In genomic region chr5:134383980-134384697, GRCh38 we compare ENCODE assay signal across 14 cellular contexts. TPM values are rescaled to one million over a fixed set of nuclear protein-coding genes. Genes with fewer than 3 reads are reported as not detected.
A peak's percentile ranks its signal among the peaks of the same experiment; 100 is the strongest.
DNase-seq lines count a peak whose midpoint lies in the region; ATAC-seq, FAIRE-seq and TF ChIP-seq lines count a peak whose summit lies in the region.
"Had no signal": no experiment of that assay in that cellular context is flagged by ENCODE, and none has a peak within 500 bp of the region (broad histone marks: within the 10 kb centered on the region; RNA-seq: fewer than 3 reads in every experiment).

No MANE protein-coding gene starts in this region.

- H3K9me3 Mint-ChIP-seq in effector memory CD8-positive, alpha-beta T cell, result no peaks in the 10 kb centered on the region

- TF ChIP-seq POLR2A in HepG2 (IDR thresholded peaks at IDR 0.05; ENCODE audit: insufficient read depth in 1 of 2, low read depth in 2 of 2, low read length in 2 of 2), result no peak
- TF ChIP-seq POLR2A in right lobe of liver (IDR thresholded peaks at IDR 0.05), result no peak
- TF ChIP-seq POLR2A in stomach (IDR thresholded peaks at IDR 0.05), result no peak

- H4K20me1 ChIP-seq in HepG2 (ENCODE audit: insufficient read depth, low read length) (peaks cover 6% of the 10 kb centered on the region; the same call in 1 of the 2 replicates), Karpas-422 (ENCODE audit: insufficient read depth, low read depth, low read length) (no peaks in the 10 kb centered on the region)

- in situ Hi-C loops in HepG2 (cut with HindIII; ENCODE audit: extremely low pct_ligation_motif_present, low pct_unique_long_range_greater_than_20kb), result no loop called here

- ATAC-seq in HepG2, result no peak
- no peak for ATAC-seq in right lobe of liver
- ATAC-seq in effector memory CD8-positive, alpha-beta T cell (replicated peaks), result no peak

- TF ChIP-seq EP300 in HepG2 (IDR thresholded peaks at IDR 0.05; ENCODE audit: low read depth in 2 of 2, low read length in 2 of 2) (no peak), HepG2 (CRISPR knock-in tag; IDR thresholded peaks at IDR 0.05; ENCODE audit: borderline replicate concordance) (no peak), stomach (IDR thresholded peaks at IDR 0.05) (no peak)

- CTCF ChIA-PET in HepG2 (lab: Yijun Ruan, JAX; ENCODE audit: low intra/inter-chr PET ratio, low total read pairs), result no interaction called here

- H3K27ac Mint-ChIP-seq in effector memory CD8-positive, alpha-beta T cell, result peak overlapping the region; percentile 19 to 65

- H3K36me3 ChIP-seq in HepG2 (replicated peaks in 1 of 2; ENCODE audit: control insufficient read depth in 1 of 2, insufficient read depth in 2 of 2, low read length in 2 of 2), result peaks cover 23 to 58% of the 10 kb centered on the region in 2 experiments
- H3K36me3 ChIP-seq in right lobe of liver, result peaks cover 7 to 92% (median 50%) of the 10 kb centered on the region in 4 donors
- peaks cover 47% of the 10 kb centered on the region for H3K36me3 ChIP-seq in Karpas-422 (ENCODE audit: insufficient read depth, low read length)
- H3K36me3 ChIP-seq in stomach, result peaks cover 68 to 100% (median 99%) of the 10 kb centered on the region in 4 donors

- H3K4me1 ChIP-seq in HepG2 (ENCODE audit: insufficient read depth, low read length) (no peaks in the 10 kb centered on the region), right lobe of liver (no peaks in the 10 kb centered on the region), Karpas-422 (ENCODE audit: low read length) (peaks cover 12% of the 10 kb centered on the region), stomach (no peaks in the 10 kb centered on the region)

- intact Hi-C loops in HepG2 (cut with micrococcal nuclease; ENCODE audit: unreplicated experiment), result loop anchor here (10.0 kb wide), 1 partner anchor 199 kb away; no protein-coding TSS in a partner anchor
- intact Hi-C loops in right lobe of liver (cut with DNase I), result no loop called here
- intact Hi-C loops in stomach (cut with DNase I; ENCODE audit: low total_unique reads), result no loop called here

- peaks cover 97% of the 10 kb centered on the region for H3K36me3 Mint-ChIP-seq in effector memory CD8-positive, alpha-beta T cell (ENCODE audit: insufficient read depth)

- no peak for TF ChIP-seq RAD21 in HepG2 (CRISPR knock-in tag; IDR thresholded peaks at IDR 0.05)

- H3K4me3 Mint-ChIP-seq in effector memory CD8-positive, alpha-beta T cell, result no peak overlapping the region

- H3K4me2 ChIP-seq in HepG2 (ENCODE audit: low read depth, low read length), result no peak overlapping the region
- no peak overlapping the region for H3K4me2 ChIP-seq in Karpas-422 (ENCODE audit: low read depth, low read length, poor library complexity, severe bottlenecking)
- H3K4me2 ChIP-seq: KMS-11 had no signal

- H3K79me2 ChIP-seq in HepG2 (ENCODE audit: insufficient read depth, low read length) (peaks cover 3% of the 10 kb centered on the region), Karpas-422 (ENCODE audit: low read length) (peaks cover 33% of the 10 kb centered on the region)

- peaks cover 1 to 11% of the 10 kb centered on the region in 2 donors for H3K4me1 Mint-ChIP-seq in effector memory CD8-positive, alpha-beta T cell (ENCODE audit: low read depth in 2 of 2)

- DNase-seq in HepG2 (ENCODE audit: low spot score) (no peak), right lobe of liver (no peak), Karpas-422 (no peak), hypothalamus (lab: John Stamatoyannopoulos, UW) (no peak), stomach (no peak), DMS 273 (lab: John Stamatoyannopoulos, UW; ENCODE audit: unreplicated experiment) (no peak), DMS114 treated with DMSO at 0.1 percent for 48 hours (lab: John Stamatoyannopoulos, UW; ENCODE audit: unreplicated experiment) (no peak)
- DNase-seq in effector memory CD8-positive, alpha-beta T cell, result no peak
- DNase-seq: anterior cingulate cortex; left ventricle myocardium inferior; NCI-H1105; stimulated activated CD4-positive, alpha-beta T cell treated with anti-CD3 and anti-CD28 coated beads, Interleukin-1b, Interleukin-23, amount 100 ng/mL, for 48 hours had no signal

- no peaks in the 10 kb centered on the region for H3K9me2 ChIP-seq in Karpas-422 (replicated peaks; ENCODE audit: insufficient read depth, low read length)

- no peaks in the 10 kb centered on the region for H3K27me3 ChIP-seq in HepG2 (ENCODE audit: control insufficient read depth in 1 of 2, insufficient read depth in 2 of 2, low read length in 2 of 2)
- no peaks in the 10 kb centered on the region for H3K27me3 ChIP-seq in right lobe of liver
- H3K27me3 ChIP-seq in Karpas-422 (ENCODE audit: low read length), result no peaks in the 10 kb centered on the region
- H3K27me3 ChIP-seq in stomach, result no peaks in the 10 kb centered on the region

- TSS peak; percentile 22 for BruUV-seq in HepG2 (replicated peaks; lab: Mats Ljungman, UMichigan)

- H3K9me3 ChIP-seq in HepG2 (ENCODE audit: low read length), result no peaks in the 10 kb centered on the region
- no peaks in the 10 kb centered on the region for H3K9me3 ChIP-seq in right lobe of liver
- H3K9me3 ChIP-seq in Karpas-422 (ENCODE audit: low read length), result no peaks in the 10 kb centered on the region
- H3K9me3 ChIP-seq in stomach, result no peaks in the 10 kb centered on the region
- H3K9me3 ChIP-seq: left ventricle myocardium inferior had no signal

- H3K27ac ChIP-seq in HepG2 (ENCODE audit: extremely low read length, insufficient read depth, low read length) (no peak overlapping the region), right lobe of liver (no peak overlapping the region), Karpas-422 (ENCODE audit: low read length) (peak overlapping the region; percentile 6; the same call in 1 of the 2 replicates), stomach (no peak overlapping the region)
- H3K27ac ChIP-seq: KMS-11, left ventricle myocardium inferior had no signal

- WGBS in HepG2 (ENCODE audit: low lambda C conversion rate), result 82% methylated on average over 4 of the region's 4 CpGs
- 79% methylated on average over 4 of the region's 4 CpGs for WGBS in right lobe of liver (ENCODE audit: insufficient coverage, low coverage, low lambda C conversion rate, missing lambda C conversion rate)
- WGBS in stomach, 5 donors, result 66 to 81% (median 75%) methylated on average over 4 of the region's 4 CpGs

- H3K9ac ChIP-seq in HepG2 (ENCODE audit: insufficient read depth, low read depth, low read length) (no peak overlapping the region), Karpas-422 (ENCODE audit: low read length) (no peak overlapping the region)
- H3K9ac ChIP-seq: KMS-11 had no signal

- H3K27me3 Mint-ChIP-seq in effector memory CD8-positive, alpha-beta T cell, result no peaks in the 10 kb centered on the region

- POLR2A ChIA-PET in HepG2 (lab: Yijun Ruan, JAX), result interaction anchor here (0.7 kb wide), 1 partner anchor 121 kb away, joined by 3 read pairs; no protein-coding TSS in a partner anchor

- TF ChIP-seq CTCF in HepG2 (CRISPR knock-in tag; IDR thresholded peaks at IDR 0.05), result no peak
- no peak for TF ChIP-seq CTCF in right lobe of liver (IDR thresholded peaks at IDR 0.05)
- no peak for TF ChIP-seq CTCF in stomach (IDR thresholded peaks at IDR 0.05)

- no peak for FAIRE-seq in HepG2 (lab: Jason Lieb, UNC)
- FAIRE-seq: G401.6 had no signal

- H3K4me3 ChIP-seq in HepG2 (replicated peaks in 1 of 3; ENCODE audit: insufficient read depth in 1 of 3, low read depth in 2 of 3, low read length in 3 of 3) (no peak overlapping the region), right lobe of liver (no peak overlapping the region), Karpas-422 (ENCODE audit: low read length) (no peak overlapping the region), stomach (no peak overlapping the region)
- H3K4me3 ChIP-seq: left ventricle myocardium inferior had no signal

- H2AFZ ChIP-seq in HepG2 (ENCODE audit: low read length) (no peak overlapping the region), Karpas-422 (ENCODE audit: low read length) (no peak overlapping the region)

RNA-seq across cellular contexts. Expression of gene UBE2B, which starts 12.8 kb away (rescaled TPM):
- 25.2 and 56.7 TPM in 2 replicates for total RNA-seq in HepG2 (2016; rRNA removed; fragmentation: Illumina TruSeq; extraction: Trizol)
- total RNA-seq in HepG2 (2016; cell fraction: cytosol; rRNA removed; fragmentation: Illumina TruSeq; extraction: Trizol; ENCODE audit: low read depth), result 16.1 and 17.6 TPM in 2 replicates
- total RNA-seq in HepG2 (2016; cell fraction: insoluble cytoplasmic fraction; rRNA removed; fragmentation: Illumina TruSeq; extraction: Trizol), result 29.1 and 44.6 TPM in 2 replicates
- 26.0 and 31.6 TPM in 2 replicates for total RNA-seq in HepG2 (2016; cell fraction: membrane; rRNA removed; fragmentation: Illumina TruSeq; extraction: Trizol)
- total RNA-seq in HepG2 (2016; cell fraction: nucleus; rRNA removed; fragmentation: Illumina TruSeq; extraction: Trizol), result 26.2 and 31.7 TPM in 2 replicates
- 35.1 and 56.0 TPM in 2 replicates for polyA plus RNA-seq in HepG2 (2011; rRNA removed)
- 18.5 and 31.0 TPM in 2 replicates for polyA plus RNA-seq in HepG2 (2011; cell fraction: cytosol; rRNA removed)
- polyA plus RNA-seq in HepG2 (2011; cell fraction: nucleus; rRNA removed), result 12.3 and 14.0 TPM in 2 replicates
- 85.2 and 106 TPM in 2 replicates for polyA plus RNA-seq in HepG2 (2012)
- polyA plus RNA-seq in HepG2 (2016; cell fraction: cytosol; fragmentation: Illumina TruSeq; extraction: Trizol; ENCODE audit: low read depth), result 101 and 112 TPM in 2 replicates
- polyA plus RNA-seq in HepG2 (2016; cell fraction: insoluble cytoplasmic fraction; fragmentation: Illumina TruSeq; extraction: Trizol; ENCODE audit: low read depth), result 182 and 192 TPM in 2 replicates
- polyA plus RNA-seq in HepG2 (2016; cell fraction: membrane; fragmentation: Illumina TruSeq; extraction: Trizol; ENCODE audit: low read depth), result 120 and 123 TPM in 2 replicates
- polyA plus RNA-seq in HepG2 (2016; cell fraction: nucleus; fragmentation: Illumina TruSeq; extraction: Trizol; ENCODE audit: insufficient read depth, low read depth), result 90.3 and 94.9 TPM in 2 replicates
- 10.4 and 11.4 TPM in 2 replicates for polyA minus RNA-seq in HepG2 (2011; rRNA and poly(A)+ RNA removed; ENCODE audit: low replicate concordance)
- polyA minus RNA-seq in HepG2 (2011; cell fraction: cytosol; rRNA and poly(A)+ RNA removed), result 32.0 and 33.5 TPM in 2 replicates
- 29.6 and 45.0 TPM in 2 replicates for polyA minus RNA-seq in HepG2 (2011; cell fraction: nucleus; rRNA and poly(A)+ RNA removed)
- total RNA-seq in right lobe of liver, result 10 to 100 TPM; 23.4 to 56.2 (median 37.9) TPM
- 47.9 and 113 TPM in 2 replicates for total RNA-seq in Karpas-422 (2014; rRNA removed; shearing (Covaris generic); ENCODE audit: low replicate concordance)
- total RNA-seq in stomach, result 100 to 1,000 TPM in 1 of 5 donors, 10 to 100 TPM in 4; 22.3 to 150 (median 42.0) TPM
- polyA plus RNA-seq in stomach, result 100 to 1,000 TPM in 1 of 3 donors, 10 to 100 TPM in 2; 77.2 to 126 (median 80.0) TPM

RNA-seq across cellular contexts. Expression of gene CDKL3, which starts 17.2 kb away (rescaled TPM):
- total RNA-seq in HepG2 (2016; rRNA removed; fragmentation: Illumina TruSeq; extraction: Trizol) (2.2 and 4.5 TPM in 2 replicates), right lobe of liver (1 to 10 TPM in 2 of 6 experiments, under 1 TPM in 3, not detected in 1; 0.39 to 1.6 (median 0.98) TPM), stomach (1 to 10 TPM in 2 of 5 donors, not detected in 3; 6.8 to 8.2 TPM)
- total RNA-seq in HepG2 (2016; cell fraction: cytosol; rRNA removed; fragmentation: Illumina TruSeq; extraction: Trizol; ENCODE audit: low read depth), result 1.3 and 3.9 TPM in 2 replicates
- 2.9 and 3.7 TPM in 2 replicates for total RNA-seq in HepG2 (2016; cell fraction: insoluble cytoplasmic fraction; rRNA removed; fragmentation: Illumina TruSeq; extraction: Trizol)
- 2.3 and 4.5 TPM in 2 replicates for total RNA-seq in HepG2 (2016; cell fraction: membrane; rRNA removed; fragmentation: Illumina TruSeq; extraction: Trizol)
- total RNA-seq in HepG2 (2016; cell fraction: nucleus; rRNA removed; fragmentation: Illumina TruSeq; extraction: Trizol), result 0.68 and 1.2 TPM in 2 replicates
- polyA plus RNA-seq in HepG2 (2011; rRNA removed) (4.1 and 4.3 TPM in 2 replicates), stomach (1 to 10 TPM; 1.4 to 1.7 (median 1.6) TPM)
- polyA plus RNA-seq in HepG2 (2011; cell fraction: cytosol; rRNA removed), result 0.63 and 1.5 TPM in 2 replicates
- polyA plus RNA-seq in HepG2 (2011; cell fraction: nucleus; rRNA removed), result 1.3 and 1.7 TPM in 2 replicates
- polyA plus RNA-seq in HepG2 (2012), result 3.8 and 7.8 TPM in 2 replicates
- polyA plus RNA-seq in HepG2 (2016; cell fraction: cytosol; fragmentation: Illumina TruSeq; extraction: Trizol; ENCODE audit: low read depth), result 1.5 and 1.6 TPM in 2 replicates
- polyA plus RNA-seq in HepG2 (2016; cell fraction: insoluble cytoplasmic fraction; fragmentation: Illumina TruSeq; extraction: Trizol; ENCODE audit: low read depth), result 2.5 and 2.9 TPM in 2 replicates
- 1.9 and 2.0 TPM in 2 replicates for polyA plus RNA-seq in HepG2 (2016; cell fraction: membrane; fragmentation: Illumina TruSeq; extraction: Trizol; ENCODE audit: low read depth)
- 1.5 and 3.4 TPM in 2 replicates for polyA plus RNA-seq in HepG2 (2016; cell fraction: nucleus; fragmentation: Illumina TruSeq; extraction: Trizol; ENCODE audit: insufficient read depth, low read depth)
- 0.58 TPM in 1 of 2 replicates, not detected in the other for polyA minus RNA-seq in HepG2 (2011; rRNA and poly(A)+ RNA removed; ENCODE audit: low replicate concordance)
- 1.1 TPM in 1 of 2 replicates, not detected in the other for polyA minus RNA-seq in HepG2 (2011; cell fraction: cytosol; rRNA and poly(A)+ RNA removed)
- 0.90 TPM in 1 of 2 replicates, not detected in the other for polyA minus RNA-seq in HepG2 (2011; cell fraction: nucleus; rRNA and poly(A)+ RNA removed)
- total RNA-seq in Karpas-422 (2014; rRNA removed; shearing (Covaris generic); ENCODE audit: low replicate concordance), result 6.1 TPM in 1 of 2 replicates, not detected in the other

RNA-seq across cellular contexts. Expression of gene CDKN2AIPNL, which starts 27.5 kb away (rescaled TPM):
- total RNA-seq in HepG2 (2016; rRNA removed; fragmentation: Illumina TruSeq; extraction: Trizol) (46.5 and 51.2 TPM in 2 replicates), right lobe of liver (10 to 100 TPM in 2 of 6 experiments, 1 to 10 TPM in 4; 5.1 to 10.8 (median 7.8) TPM), stomach (10 to 100 TPM in 3 of 5 donors, 1 to 10 TPM in 2; 2.0 to 44.3 (median 22.2) TPM)
- total RNA-seq in HepG2 (2016; cell fraction: cytosol; rRNA removed; fragmentation: Illumina TruSeq; extraction: Trizol; ENCODE audit: low read depth), result 43.9 and 45.2 TPM in 2 replicates
- 51.0 and 57.6 TPM in 2 replicates for total RNA-seq in HepG2 (2016; cell fraction: insoluble cytoplasmic fraction; rRNA removed; fragmentation: Illumina TruSeq; extraction: Trizol)
- 82.5 and 85.3 TPM in 2 replicates for total RNA-seq in HepG2 (2016; cell fraction: membrane; rRNA removed; fragmentation: Illumina TruSeq; extraction: Trizol)
- 16.1 and 18.5 TPM in 2 replicates for total RNA-seq in HepG2 (2016; cell fraction: nucleus; rRNA removed; fragmentation: Illumina TruSeq; extraction: Trizol)
- polyA plus RNA-seq in HepG2 (2011; rRNA removed) (13.5 and 17.4 TPM in 2 replicates), stomach (10 to 100 TPM; 32.1 to 49.7 (median 40.9) TPM)
- polyA plus RNA-seq in HepG2 (2011; cell fraction: cytosol; rRNA removed), result 15.3 and 17.9 TPM in 2 replicates
- 3.4 and 4.0 TPM in 2 replicates for polyA plus RNA-seq in HepG2 (2011; cell fraction: nucleus; rRNA removed)
- polyA plus RNA-seq in HepG2 (2012), result 16.4 and 22.9 TPM in 2 replicates
- 45.6 and 53.1 TPM in 2 replicates for polyA plus RNA-seq in HepG2 (2016; cell fraction: cytosol; fragmentation: Illumina TruSeq; extraction: Trizol; ENCODE audit: low read depth)
- polyA plus RNA-seq in HepG2 (2016; cell fraction: insoluble cytoplasmic fraction; fragmentation: Illumina TruSeq; extraction: Trizol; ENCODE audit: low read depth), result 52.5 and 57.0 TPM in 2 replicates
- polyA plus RNA-seq in HepG2 (2016; cell fraction: membrane; fragmentation: Illumina TruSeq; extraction: Trizol; ENCODE audit: low read depth), result 72.1 and 73.9 TPM in 2 replicates
- polyA plus RNA-seq in HepG2 (2016; cell fraction: nucleus; fragmentation: Illumina TruSeq; extraction: Trizol; ENCODE audit: insufficient read depth, low read depth), result 25.5 and 28.1 TPM in 2 replicates
- 7.8 TPM in 2 replicates for polyA minus RNA-seq in HepG2 (2011; rRNA and poly(A)+ RNA removed; ENCODE audit: low replicate concordance)
- polyA minus RNA-seq in HepG2 (2011; cell fraction: cytosol; rRNA and poly(A)+ RNA removed), result 5.6 and 10.3 TPM in 2 replicates
- polyA minus RNA-seq in HepG2 (2011; cell fraction: nucleus; rRNA and poly(A)+ RNA removed), result 5.3 and 6.8 TPM in 2 replicates
- 51.7 and 58.7 TPM in 2 replicates for total RNA-seq in Karpas-422 (2014; rRNA removed; shearing (Covaris generic); ENCODE audit: low replicate concordance)
